In genomic region chr7:123114288-123114687, GRCh38 we compare ENCODE assay signal across 1 cellular context.
TF ChIP-seq lines count a peak whose summit lies in the region.

No MANE protein-coding gene starts in this region.

TF ChIP-seq in K562, 482 proteins besides CTCF, POLR2A, EP300 and RAD21 (continued from another document):
- no peak for TF ChIP-seq MXD1 (CRISPR knock-in tag; IDR thresholded peaks at IDR 0.05; ENCODE audit: borderline replicate concordance, poor library complexity, severe bottlenecking)
- no peak for TF ChIP-seq MLX (CRISPR knock-in tag; conservative IDR thresholded peaks at IDR 0.05)
- TF ChIP-seq E2F8 (IDR thresholded peaks at IDR 0.05; ENCODE audit: low read depth, partially characterized antibody) = no peak
- no peak for TF ChIP-seq NFE2L1 (tag; IDR thresholded peaks at IDR 0.05; ENCODE audit: borderline replicate concordance, low read depth)
- no peak for TF ChIP-seq CEBPZ (IDR thresholded peaks at IDR 0.05; ENCODE audit: borderline replicate concordance, low read depth, low read length)
- peak; percentile 73 for TF ChIP-seq MAFG (tag; conservative IDR thresholded peaks at IDR 0.05)
- no peak for TF ChIP-seq ZBTB2 (IDR thresholded peaks at IDR 0.05)
- no peak for TF ChIP-seq HDAC1 (IDR thresholded peaks at IDR 0.05)
- TF ChIP-seq ZNF134 (CRISPR knock-in tag; conservative IDR thresholded peaks at IDR 0.05) = no peak
- no peak for TF ChIP-seq MCM2 (IDR thresholded peaks at IDR 0.05; ENCODE audit: low read depth)
- TF ChIP-seq MCM5 (IDR thresholded peaks at IDR 0.05; ENCODE audit: low read depth) = no peak
- no peak for TF ChIP-seq PURB (CRISPR knock-in tag; IDR thresholded peaks at IDR 0.05; ENCODE audit: low read depth)
- no peak for TF ChIP-seq ZNF609 (CRISPR knock-in tag; IDR thresholded peaks at IDR 0.05; ENCODE audit: borderline replicate concordance)
- peak; percentile 57; the same call in 1 of the 2 replicates for TF ChIP-seq MAFK (IDR thresholded peaks at IDR 0.05; ENCODE audit: low read length)
- TF ChIP-seq PATZ1 (CRISPR knock-in tag; IDR thresholded peaks at IDR 0.05; ENCODE audit: borderline replicate concordance) = no peak
- TF ChIP-seq POLR2H (tag; IDR thresholded peaks at IDR 0.05; ENCODE audit: low read depth) = no peak
- peak; percentile 85 for TF ChIP-seq C11orf30 (IDR thresholded peaks at IDR 0.05; ENCODE audit: low read depth)
- no peak for TF ChIP-seq TCF7 (IDR thresholded peaks at IDR 0.05; ENCODE audit: borderline replicate concordance)
- TF ChIP-seq ZNF583 (CRISPR knock-in tag; IDR thresholded peaks at IDR 0.05) = no peak
